1 cellular context compared by ENCODE assay signal in the genomic region with DNA sequence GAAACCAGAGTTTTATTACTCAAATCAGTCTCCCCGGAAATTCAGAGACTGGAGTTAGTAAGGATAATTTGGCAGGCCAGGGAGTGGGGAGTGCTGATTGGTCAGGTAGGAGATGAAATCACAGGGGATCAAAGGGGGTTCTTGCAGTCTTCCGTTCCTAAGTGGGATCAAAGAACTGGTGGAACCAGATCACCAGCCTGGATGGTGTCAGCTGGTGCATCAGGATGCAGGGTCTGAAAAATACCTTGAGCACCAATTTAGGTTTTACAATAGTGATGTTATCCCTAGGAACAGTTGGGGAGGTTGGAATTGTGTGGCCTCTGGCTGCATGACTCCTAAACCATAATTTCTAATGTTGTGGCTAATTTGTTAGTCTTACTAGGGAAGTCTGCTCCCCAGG.
TF ChIP-seq lines count a peak whose summit lies in the region.

No MANE protein-coding gene starts in this region.

TF ChIP-seq in GM23338, 12 proteins besides CTCF, POLR2A, EP300 and RAD21:
- TF ChIP-seq ZNF331 (CRISPR knock-in tag; IDR thresholded peaks at IDR 0.05; ENCODE audit: low read depth) = no peak
- TF ChIP-seq, protein P1, sequence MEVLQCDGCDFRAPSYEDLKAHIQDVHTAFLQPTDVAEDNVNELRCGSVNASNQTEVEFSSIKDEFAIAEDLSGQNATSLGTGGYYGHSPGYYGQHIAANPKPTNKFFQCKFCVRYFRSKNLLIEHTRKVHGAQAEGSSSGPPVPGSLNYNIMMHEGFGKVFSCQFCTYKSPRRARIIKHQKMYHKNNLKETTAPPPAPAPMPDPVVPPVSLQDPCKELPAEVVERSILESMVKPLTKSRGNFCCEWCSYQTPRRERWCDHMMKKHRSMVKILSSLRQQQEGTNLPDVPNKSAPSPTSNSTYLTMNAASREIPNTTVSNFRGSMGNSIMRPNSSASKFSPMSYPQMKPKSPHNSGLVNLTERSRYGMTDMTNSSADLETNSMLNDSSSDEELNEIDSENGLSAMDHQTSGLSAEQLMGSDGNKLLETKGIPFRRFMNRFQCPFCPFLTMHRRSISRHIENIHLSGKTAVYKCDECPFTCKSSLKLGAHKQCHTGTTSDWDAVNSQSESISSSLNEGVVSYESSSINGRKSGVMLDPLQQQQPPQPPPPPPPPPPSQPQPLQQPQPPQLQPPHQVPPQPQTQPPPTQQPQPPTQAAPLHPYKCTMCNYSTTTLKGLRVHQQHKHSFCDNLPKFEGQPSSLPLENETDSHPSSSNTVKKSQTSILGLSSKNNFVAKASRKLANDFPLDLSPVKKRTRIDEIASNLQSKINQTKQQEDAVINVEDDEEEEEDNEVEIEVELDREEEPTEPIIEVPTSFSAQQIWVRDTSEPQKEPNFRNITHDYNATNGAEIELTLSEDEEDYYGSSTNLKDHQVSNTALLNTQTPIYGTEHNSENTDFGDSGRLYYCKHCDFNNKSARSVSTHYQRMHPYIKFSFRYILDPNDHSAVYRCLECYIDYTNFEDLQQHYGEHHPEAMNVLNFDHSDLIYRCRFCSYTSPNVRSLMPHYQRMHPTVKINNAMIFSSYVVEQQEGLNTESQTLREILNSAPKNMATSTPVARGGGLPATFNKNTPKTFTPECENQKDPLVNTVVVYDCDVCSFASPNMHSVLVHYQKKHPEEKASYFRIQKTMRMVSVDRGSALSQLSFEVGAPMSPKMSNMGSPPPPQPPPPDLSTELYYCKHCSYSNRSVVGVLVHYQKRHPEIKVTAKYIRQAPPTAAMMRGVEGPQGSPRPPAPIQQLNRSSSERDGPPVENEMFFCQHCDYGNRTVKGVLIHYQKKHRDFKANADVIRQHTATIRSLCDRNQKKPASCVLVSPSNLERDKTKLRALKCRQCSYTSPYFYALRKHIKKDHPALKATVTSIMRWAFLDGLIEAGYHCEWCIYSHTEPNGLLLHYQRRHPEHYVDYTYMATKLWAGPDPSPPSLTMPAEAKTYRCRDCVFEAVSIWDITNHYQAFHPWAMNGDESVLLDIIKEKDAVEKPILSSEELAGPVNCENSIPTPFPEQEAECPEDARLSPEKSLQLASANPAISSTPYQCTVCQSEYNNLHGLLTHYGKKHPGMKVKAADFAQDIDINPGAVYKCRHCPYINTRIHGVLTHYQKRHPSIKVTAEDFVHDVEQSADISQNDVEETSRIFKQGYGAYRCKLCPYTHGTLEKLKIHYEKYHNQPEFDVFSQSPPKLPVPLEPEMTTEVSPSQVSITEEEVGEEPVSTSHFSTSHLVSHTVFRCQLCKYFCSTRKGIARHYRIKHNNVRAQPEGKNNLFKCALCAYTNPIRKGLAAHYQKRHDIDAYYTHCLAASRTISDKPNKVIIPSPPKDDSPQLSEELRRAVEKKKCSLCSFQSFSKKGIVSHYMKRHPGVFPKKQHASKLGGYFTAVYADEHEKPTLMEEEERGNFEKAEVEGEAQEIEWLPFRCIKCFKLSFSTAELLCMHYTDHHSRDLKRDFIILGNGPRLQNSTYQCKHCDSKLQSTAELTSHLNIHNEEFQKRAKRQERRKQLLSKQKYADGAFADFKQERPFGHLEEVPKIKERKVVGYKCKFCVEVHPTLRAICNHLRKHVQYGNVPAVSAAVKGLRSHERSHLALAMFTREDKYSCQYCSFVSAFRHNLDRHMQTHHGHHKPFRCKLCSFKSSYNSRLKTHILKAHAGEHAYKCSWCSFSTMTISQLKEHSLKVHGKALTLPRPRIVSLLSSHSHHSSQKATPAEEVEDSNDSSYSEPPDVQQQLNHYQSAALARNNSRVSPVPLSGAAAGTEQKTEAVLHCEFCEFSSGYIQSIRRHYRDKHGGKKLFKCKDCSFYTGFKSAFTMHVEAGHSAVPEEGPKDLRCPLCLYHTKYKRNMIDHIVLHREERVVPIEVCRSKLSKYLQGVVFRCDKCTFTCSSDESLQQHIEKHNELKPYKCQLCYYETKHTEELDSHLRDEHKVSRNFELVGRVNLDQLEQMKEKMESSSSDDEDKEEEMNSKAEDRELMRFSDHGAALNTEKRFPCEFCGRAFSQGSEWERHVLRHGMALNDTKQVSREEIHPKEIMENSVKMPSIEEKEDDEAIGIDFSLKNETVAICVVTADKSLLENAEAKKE (CRISPR knock-in tag; IDR thresholded peaks at IDR 0.05) = no peak
- TF ChIP-seq EZH2 (IDR thresholded peaks at IDR 0.05; ENCODE audit: low read depth, unreplicated experiment) = no peak
- no peak for TF ChIP-seq STAT1 (IDR thresholded peaks at IDR 0.05; ENCODE audit: unreplicated experiment)
- TF ChIP-seq, protein P2, sequence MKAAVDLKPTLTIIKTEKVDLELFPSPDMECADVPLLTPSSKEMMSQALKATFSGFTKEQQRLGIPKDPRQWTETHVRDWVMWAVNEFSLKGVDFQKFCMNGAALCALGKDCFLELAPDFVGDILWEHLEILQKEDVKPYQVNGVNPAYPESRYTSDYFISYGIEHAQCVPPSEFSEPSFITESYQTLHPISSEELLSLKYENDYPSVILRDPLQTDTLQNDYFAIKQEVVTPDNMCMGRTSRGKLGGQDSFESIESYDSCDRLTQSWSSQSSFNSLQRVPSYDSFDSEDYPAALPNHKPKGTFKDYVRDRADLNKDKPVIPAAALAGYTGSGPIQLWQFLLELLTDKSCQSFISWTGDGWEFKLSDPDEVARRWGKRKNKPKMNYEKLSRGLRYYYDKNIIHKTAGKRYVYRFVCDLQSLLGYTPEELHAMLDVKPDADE (IDR thresholded peaks at IDR 0.05) = no peak
- no peak for TF ChIP-seq JUNB (IDR thresholded peaks at IDR 0.05; ENCODE audit: unreplicated experiment)
